8 cellular contexts compared by ENCODE assay signal in the genomic region with DNA sequence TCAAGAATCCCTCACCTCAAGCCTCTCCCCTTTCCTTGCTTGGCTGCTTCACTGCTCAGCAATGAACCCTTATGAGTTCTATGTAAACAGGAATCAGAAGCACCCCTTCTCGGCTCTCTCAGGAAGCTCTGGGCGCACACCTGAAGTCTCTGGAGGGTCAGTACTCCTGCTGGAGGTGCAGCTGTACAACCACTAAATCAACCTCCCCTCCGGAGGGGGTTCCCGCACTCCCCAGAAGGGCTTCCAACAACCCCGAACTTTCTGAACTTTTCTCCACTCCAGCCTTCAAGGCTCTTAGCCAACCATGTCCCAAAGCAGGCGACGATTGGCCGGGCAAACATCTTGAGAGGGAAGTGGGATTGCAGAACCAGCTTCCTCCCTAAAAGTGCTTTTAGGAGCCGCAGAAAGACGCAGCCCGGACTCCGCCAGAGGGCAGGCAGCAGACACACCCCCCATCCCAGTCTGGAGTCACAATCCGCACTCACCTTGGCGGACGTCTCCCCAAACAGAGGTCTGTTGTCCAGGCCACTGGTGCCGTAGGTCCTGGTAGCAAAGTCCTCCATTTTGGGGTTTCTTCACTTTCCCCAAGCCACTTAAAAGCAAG. TPM values are rescaled to one million over a fixed set of nuclear protein-coding genes. Genes with fewer than 3 reads are reported as not detected.
DNase-seq lines count a peak whose midpoint lies in the region; ATAC-seq, FAIRE-seq and TF ChIP-seq lines count a peak whose summit lies in the region.

No MANE protein-coding gene starts in this region.

- no peaks in the 10 kb centered on the region for H3K9me3 Mint-ChIP-seq in WTC11

- H2BK15ac ChIP-seq in H1 (ENCODE audit: low read length) (no peak overlapping the region), mesenchymal stem cell (ENCODE audit: low read depth, poor library complexity, severe bottlenecking) (no peak overlapping the region)

- H3K9ac ChIP-seq in H1 (replicated peaks in 1 of 4; ENCODE audit: extremely low read depth in 1 of 4, low read depth in 3 of 4, low read length in 3 of 4): peak overlapping the region; percentile 63 to 96 (median 76)
- H3K9ac ChIP-seq in mesenchymal stem cell (ENCODE audit: low read length): peak overlapping the region; percentile 92
- H3K9ac ChIP-seq in subcutaneous abdominal adipose tissue (ENCODE audit: low read length in 5 of 5): peak overlapping the region; percentile 32 to 87 (median 80)

- H3K36me3 ChIP-seq in H1 (ENCODE audit: control insufficient read depth in 2 of 4, insufficient read depth in 4 of 4, low read length in 3 of 4) (peaks cover 0 to 6% (median 3%) of the 10 kb centered on the region in 4 experiments; a peak in 2 of 8 replicates), mesenchymal stem cell (ENCODE audit: control insufficient read depth in 1 of 2, insufficient read depth in 2 of 2, low read depth in 1 of 2, low read length in 2 of 2) (no peaks in the 10 kb centered on the region), subcutaneous abdominal adipose tissue (ENCODE audit: control insufficient read depth in 5 of 5, insufficient read depth in 5 of 5, low read length in 5 of 5) (no peaks in the 10 kb centered on the region)

- peak overlapping the region; percentile 95 for H3K4me3 ChIP-seq in AG10803 (ENCODE audit: low read length)
- peak overlapping the region; percentile 80 to 98 (median 92) for H3K4me3 ChIP-seq in H1 (ENCODE audit: extremely low read depth in 1 of 4, insufficient read depth in 2 of 4, low read depth in 3 of 4, low read length in 4 of 4)
- H3K4me3 ChIP-seq in mesenchymal stem cell (ENCODE audit: insufficient read depth in 1 of 2, low read depth in 1 of 2, low read length in 2 of 2): peak overlapping the region; percentile 70 to 95
- peak overlapping the region; percentile 90 to 98 (median 96) for H3K4me3 ChIP-seq in subcutaneous abdominal adipose tissue (ENCODE audit: low read depth in 1 of 5, low read length in 5 of 5)

- H3K4me1 Mint-ChIP-seq in WTC11: peaks cover 23% of the 10 kb centered on the region

- H3K27me3 ChIP-seq in H1 (replicated peaks in 1 of 4; ENCODE audit: control insufficient read depth in 3 of 4, extremely low read depth in 1 of 4, insufficient read depth in 3 of 4, low read length in 3 of 4) (peaks cover 0 to 18% (median 15%) of the 10 kb centered on the region in 4 experiments; a peak in 5 of 7 replicates), mesenchymal stem cell (ENCODE audit: control insufficient read depth in 1 of 2, insufficient read depth in 1 of 2, low read length in 2 of 2) (peaks cover 4 to 10% of the 10 kb centered on the region in 2 experiments), subcutaneous abdominal adipose tissue (ENCODE audit: control insufficient read depth in 5 of 5, insufficient read depth in 4 of 5, low read length in 5 of 5) (peaks cover 0 to 3% (median 0%) of the 10 kb centered on the region in 5 donors)

- no peak overlapping the region for H3K14ac ChIP-seq in H1 (ENCODE audit: insufficient read length)
- H3K14ac ChIP-seq in mesenchymal stem cell (ENCODE audit: low read length in 2 of 2): peak overlapping the region in 1 of 2 experiments; percentile 82

- H3K27ac ChIP-seq in H1 (ENCODE audit: low read depth, low read length) (0 out of 2 replicates have a peak overlapping the region, but pooled peaks have one; percentile 13), mesenchymal stem cell (ENCODE audit: low read length, poor library complexity, severe bottlenecking) (peak overlapping the region; percentile 53), subcutaneous abdominal adipose tissue (ENCODE audit: low read depth, low read length) (peak overlapping the region; percentile 88)

- H2AFZ ChIP-seq in H1 (ENCODE audit: low read length) (peak overlapping the region; percentile 37; the same call in 1 of the 2 replicates), mesenchymal stem cell (ENCODE audit: low read depth, low read length) (peak overlapping the region; percentile 90)

- H3K4me2 ChIP-seq in H1 (ENCODE audit: insufficient read depth in 1 of 2, low read depth in 2 of 2, low read length in 2 of 2): peak overlapping the region; percentile 59 to 81
- H3K4me2 ChIP-seq in mesenchymal stem cell (ENCODE audit: low read length, poor library complexity, severe bottlenecking): peak overlapping the region; percentile 85

- no peak overlapping the region for H3K23ac ChIP-seq in H1 (ENCODE audit: insufficient read length)
- H3K23ac ChIP-seq in mesenchymal stem cell (ENCODE audit: low read length in 2 of 2): no peak overlapping the region

- 8% methylated on average over 16 of the region's 16 CpGs; no CpG with 5 or more reads in 1 of the 2 experiments for WGBS in H1 (ENCODE audit: extremely low coverage in 1 of 2, insufficient coverage in 1 of 2, insufficient read length in 1 of 2, insufficient replicate concordance in 2 of 2, low coverage in 1 of 2, low lambda C conversion rate in 2 of 2, missing lambda C conversion rate in 1 of 2), 2 experiments
- WGBS in mesenchymal stem cell: 3% methylated on average over 16 of the region's 16 CpGs

- TF ChIP-seq POLR2A in H1 (IDR thresholded peaks at IDR 0.05; ENCODE audit: control extremely low read depth in 1 of 2, low read depth in 2 of 2, low read length in 2 of 2): peak in 1 of 2 experiments; percentile 63; a peak in 2 of 3 replicates

- no peak for TF ChIP-seq RAD21 in H1 (IDR thresholded peaks at IDR 0.05 in 1 of 2, conservative IDR thresholded peaks at IDR 0.05 in 1 of 2; ENCODE audit: low read depth in 2 of 2, low read length in 2 of 2)

- no peak overlapping the region for H4K5ac ChIP-seq in H1 (ENCODE audit: insufficient read length, low read depth, low read length)

- DNase-seq in AG10803 (ENCODE audit: low read depth): peak; percentile 55
- peak; percentile 49 for DNase-seq in HuH-7 (ENCODE audit: low spot score)
- peak; percentile 65 for DNase-seq in WTC11 (ENCODE audit: low spot score)
- DNase-seq in H1 (ENCODE audit: low read depth in 1 of 2, low spot score in 2 of 2): peak in 1 of 2 experiments; percentile 25
- peak; percentile 61 for DNase-seq in mesenchymal stem cell
- no peak for DNase-seq in cortex of kidney (lab: John Stamatoyannopoulos, UW)

- TF ChIP-seq CTCF in AG10803 (conservative IDR thresholded peaks at IDR 0.05; ENCODE audit: low read length) (peak; percentile 24; the same call in 1 of the 2 replicates), WTC11 (IDR thresholded peaks at IDR 0.05) (no peak), H1 (IDR thresholded peaks at IDR 0.05; ENCODE audit: control extremely low read depth in 1 of 3, insufficient read depth in 1 of 3, low read depth in 1 of 3, low read length in 3 of 3) (peak in 1 of 3 experiments; percentile 1; a peak in 2 of 4 replicates)

- CTCF ChIA-PET in WTC11 (lab: Charles Lee) (interaction anchor here (0.6 to 2.3 kb wide), 4 partner anchors 65 to 292 kb away, joined by 3 to 7 read pairs (median 6); partner anchors contain the start of gene DMTF1), H1 (lab: Charles Lee; ENCODE audit: partially characterized antibody) (interaction anchor here (1.0 to 2.3 kb wide), 4 partner anchors 9 to 120 kb away, joined by 3 to 7 read pairs (median 4); no protein-coding TSS in a partner anchor)

- H2BK120ac ChIP-seq in H1 (replicated peaks; ENCODE audit: low read depth, low read length): no peak overlapping the region
- H2BK120ac ChIP-seq in mesenchymal stem cell (ENCODE audit: low read depth, low read length): peak overlapping the region; percentile 38

- H3K18ac ChIP-seq in H1 (ENCODE audit: extremely low read depth, low read length): peak overlapping the region; percentile 92
- H3K18ac ChIP-seq in mesenchymal stem cell (ENCODE audit: low read depth in 1 of 2, low read length in 2 of 2): peak overlapping the region in 1 of 2 experiments; percentile 95

- ATAC-seq in GM19043 (IDR thresholded peaks at IDR 0.05; ENCODE audit: low read depth, unreplicated experiment) (peak; percentile 7), WTC11 (peak; percentile 66)

- H4K20me1 ChIP-seq in H1 (replicated peaks in 1 of 2; ENCODE audit: control insufficient read depth in 1 of 2, insufficient read depth in 2 of 2, low read length in 2 of 2): peaks cover 1 to 2% of the 10 kb centered on the region in 2 experiments

- H2AK5ac ChIP-seq in H1 (ENCODE audit: low read depth, low read length) (no peak overlapping the region), mesenchymal stem cell (ENCODE audit: low read length, severe bottlenecking) (no peak overlapping the region)

- H4K91ac ChIP-seq in H1 (replicated peaks; ENCODE audit: insufficient read length, low read length) (no peak overlapping the region), mesenchymal stem cell (ENCODE audit: low read length) (peak overlapping the region; percentile 78)

- H3K23me2 ChIP-seq in H1 (ENCODE audit: low read depth, low read length): peaks cover 14% of the 10 kb centered on the region; the same call in 1 of the 2 replicates

- H2BK20ac ChIP-seq in H1 (ENCODE audit: low read length): no peak overlapping the region

- peak overlapping the region; percentile 93 for H3K4me3 Mint-ChIP-seq in WTC11

- FAIRE-seq in H1 (lab: Jason Lieb, UNC): no peak

- H3K27me3 Mint-ChIP-seq in WTC11 (ENCODE audit: low read depth): no peaks in the 10 kb centered on the region

- H3K79me2 ChIP-seq in H1 (ENCODE audit: control insufficient read depth in 1 of 2, insufficient read depth in 2 of 2, low read length in 2 of 2): peaks cover 0 to 39% of the 10 kb centered on the region in 2 experiments; a peak in 3 of 4 replicates

- TF ChIP-seq EP300 in H1 (IDR thresholded peaks at IDR 0.05; ENCODE audit: borderline replicate concordance in 1 of 2, low read depth in 2 of 2, low read length in 2 of 2): no peak

- H3K4ac ChIP-seq in H1 (replicated peaks; ENCODE audit: insufficient read length, low read depth, low read length) (no peak overlapping the region), mesenchymal stem cell (ENCODE audit: low read depth in 1 of 2, low read length in 2 of 2) (peak overlapping the region; percentile 0 to 71)

- H3K79me1 ChIP-seq in H1 (ENCODE audit: low read depth, low read length) (peaks cover 2% of the 10 kb centered on the region; the same call in 1 of the 2 replicates), mesenchymal stem cell (replicated peaks; ENCODE audit: low read length, poor library complexity, severe bottlenecking) (peaks cover 10% of the 10 kb centered on the region)

- H3K4me1 ChIP-seq in H1 (replicated peaks in 1 of 4; ENCODE audit: control insufficient read depth in 3 of 4, insufficient read depth in 4 of 4, low read length in 3 of 4) (peaks cover 0 to 8% (median under 1%) of the 10 kb centered on the region in 4 experiments; a peak in 4 of 7 replicates), mesenchymal stem cell (ENCODE audit: control insufficient read depth, insufficient read depth, low read depth, low read length) (peaks cover 15% of the 10 kb centered on the region), subcutaneous abdominal adipose tissue (ENCODE audit: control insufficient read depth in 5 of 5, insufficient read depth in 5 of 5, low read length in 5 of 5) (peaks cover 6 to 54% (median 36%) of the 10 kb centered on the region in 5 donors)

- H3K56ac ChIP-seq in H1 (replicated peaks; ENCODE audit: insufficient read length, low read depth, low read length): no peak overlapping the region

- H2BK5ac ChIP-seq in H1 (ENCODE audit: low read depth, low read length) (peak overlapping the region; percentile 78; the same call in 1 of the 2 replicates), mesenchymal stem cell (ENCODE audit: low read depth, low read length, poor library complexity, severe bottlenecking) (no peak overlapping the region)

- H3K9me3 ChIP-seq in H1 (ENCODE audit: insufficient read depth in 2 of 2, low read depth in 1 of 2, low read length in 1 of 2) (no peaks in the 10 kb centered on the region), mesenchymal stem cell (ENCODE audit: control insufficient read depth, low read length) (no peaks in the 10 kb centered on the region), subcutaneous abdominal adipose tissue (ENCODE audit: control insufficient read depth in 5 of 5, low read length in 5 of 5) (no peaks in the 10 kb centered on the region)

- H4K8ac ChIP-seq in H1 (ENCODE audit: extremely low read depth, insufficient read depth, low read length): peak overlapping the region; percentile 69; the same call in 1 of the 2 replicates
- H4K8ac ChIP-seq in mesenchymal stem cell (ENCODE audit: low read length): peak overlapping the region; percentile 39

- H3K36me3 Mint-ChIP-seq in WTC11: peaks cover 21% of the 10 kb centered on the region

- POLR2A ChIA-PET in WTC11 (lab: Charles Lee) (interaction anchor here (2.6 kb wide), 1 partner anchor 67 kb away, joined by 24 read pairs; the partner anchor contains the start of gene DMTF1), H1 (lab: Charles Lee; ENCODE audit: partially characterized antibody) (interaction anchor here (0.7 to 5.5 kb wide), 7 partner anchors 11 to 65 kb away, joined by 3 to 40 read pairs (median 11); partner anchors contain the start of gene DMTF1)

- H3K27ac Mint-ChIP-seq in WTC11: peak overlapping the region; percentile 58; the same call in 1 of the 2 replicates

- H2BK12ac ChIP-seq in H1 (ENCODE audit: low read depth, low read length): no peak overlapping the region
- H2BK12ac ChIP-seq in mesenchymal stem cell (ENCODE audit: low read length in 2 of 2): peak overlapping the region in 1 of 2 experiments; percentile 19

RNA-seq across cellular contexts. Expression of gene TMEM243, which starts 0.5 kb away (rescaled TPM):
- total RNA-seq in WTC11 (2021): 24.2 to 29.0 TPM (median 25.9 TPM) in 3 replicates
- 26.0 and 27.6 TPM in 2 replicates for total RNA-seq in H1 (2021; fragmentation: NEBNext Ultra II Directional; extraction: Animal tissue kit (Norgen Biotek cat#: 25700))
- polyA plus RNA-seq in H1 (2011; rRNA removed): 16.4 and 23.7 TPM in 2 replicates
- 25.0 TPM for polyA plus RNA-seq in H1 (2011; cell fraction: cytosol; rRNA removed)
- 23.2 TPM for polyA plus RNA-seq in H1 (2011; cell fraction: nucleus; rRNA removed)
- 17.4 to 22.2 TPM (median 18.6 TPM) in 4 replicates for polyA plus RNA-seq in H1 (2012, experiment 1 of 2)
- polyA plus RNA-seq in H1 (2012, experiment 2 of 2): 13.3 TPM
- polyA plus RNA-seq in H1 (2013, experiment 1 of 2): 25.3 TPM
- polyA plus RNA-seq in H1 (2013, experiment 2 of 2): 25.3 TPM
- 22.3 and 23.7 TPM in 2 replicates for polyA minus RNA-seq in H1 (2011; rRNA and poly(A)+ RNA removed)
- 11.0 TPM for polyA minus RNA-seq in H1 (2011; cell fraction: cytosol; rRNA and poly(A)+ RNA removed)
- polyA minus RNA-seq in H1 (2011; cell fraction: nucleus; rRNA and poly(A)+ RNA removed): 61.9 TPM
- 32.0 TPM for polyA plus RNA-seq in mesenchymal stem cell (2013, experiment 1 of 2)
- 34.5 TPM for polyA plus RNA-seq in mesenchymal stem cell (2013, experiment 2 of 2)

Comparison
In these comparisons a context has a peak if more than half of its experiments do, and no peak if none do; other contexts are left out.
1. H3K27ac ChIP-seq: peak in every context shown above with its lines; median percentile 88 in subcutaneous abdominal adipose tissue; 53 in mesenchymal stem cell; 13 in H1.